ENCODE assay signal across 2 cellular contexts in the genomic region with DNA sequence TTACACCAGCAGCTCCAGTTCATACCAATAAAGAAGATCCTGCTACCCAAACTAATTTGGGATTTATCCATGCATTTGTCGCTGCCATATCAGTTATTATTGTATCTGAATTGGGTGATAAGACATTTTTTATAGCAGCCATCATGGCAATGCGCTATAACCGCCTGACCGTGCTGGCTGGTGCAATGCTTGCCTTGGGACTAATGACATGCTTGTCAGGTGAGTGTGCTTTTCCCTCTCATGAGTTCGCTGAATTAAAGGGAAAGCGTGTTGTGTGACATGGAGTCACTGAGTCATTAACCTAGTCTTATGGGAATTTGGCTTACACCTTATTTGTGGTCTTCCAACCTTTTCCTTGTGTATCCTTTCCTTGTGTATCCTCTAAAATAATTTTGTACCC.
TF ChIP-seq lines count a peak whose summit lies in the region.

No MANE protein-coding gene starts in this region.

TF ChIP-seq in GM23338, 12 proteins besides CTCF, POLR2A, EP300 and RAD21 (continued from another document):
- TF ChIP-seq, protein P1, sequence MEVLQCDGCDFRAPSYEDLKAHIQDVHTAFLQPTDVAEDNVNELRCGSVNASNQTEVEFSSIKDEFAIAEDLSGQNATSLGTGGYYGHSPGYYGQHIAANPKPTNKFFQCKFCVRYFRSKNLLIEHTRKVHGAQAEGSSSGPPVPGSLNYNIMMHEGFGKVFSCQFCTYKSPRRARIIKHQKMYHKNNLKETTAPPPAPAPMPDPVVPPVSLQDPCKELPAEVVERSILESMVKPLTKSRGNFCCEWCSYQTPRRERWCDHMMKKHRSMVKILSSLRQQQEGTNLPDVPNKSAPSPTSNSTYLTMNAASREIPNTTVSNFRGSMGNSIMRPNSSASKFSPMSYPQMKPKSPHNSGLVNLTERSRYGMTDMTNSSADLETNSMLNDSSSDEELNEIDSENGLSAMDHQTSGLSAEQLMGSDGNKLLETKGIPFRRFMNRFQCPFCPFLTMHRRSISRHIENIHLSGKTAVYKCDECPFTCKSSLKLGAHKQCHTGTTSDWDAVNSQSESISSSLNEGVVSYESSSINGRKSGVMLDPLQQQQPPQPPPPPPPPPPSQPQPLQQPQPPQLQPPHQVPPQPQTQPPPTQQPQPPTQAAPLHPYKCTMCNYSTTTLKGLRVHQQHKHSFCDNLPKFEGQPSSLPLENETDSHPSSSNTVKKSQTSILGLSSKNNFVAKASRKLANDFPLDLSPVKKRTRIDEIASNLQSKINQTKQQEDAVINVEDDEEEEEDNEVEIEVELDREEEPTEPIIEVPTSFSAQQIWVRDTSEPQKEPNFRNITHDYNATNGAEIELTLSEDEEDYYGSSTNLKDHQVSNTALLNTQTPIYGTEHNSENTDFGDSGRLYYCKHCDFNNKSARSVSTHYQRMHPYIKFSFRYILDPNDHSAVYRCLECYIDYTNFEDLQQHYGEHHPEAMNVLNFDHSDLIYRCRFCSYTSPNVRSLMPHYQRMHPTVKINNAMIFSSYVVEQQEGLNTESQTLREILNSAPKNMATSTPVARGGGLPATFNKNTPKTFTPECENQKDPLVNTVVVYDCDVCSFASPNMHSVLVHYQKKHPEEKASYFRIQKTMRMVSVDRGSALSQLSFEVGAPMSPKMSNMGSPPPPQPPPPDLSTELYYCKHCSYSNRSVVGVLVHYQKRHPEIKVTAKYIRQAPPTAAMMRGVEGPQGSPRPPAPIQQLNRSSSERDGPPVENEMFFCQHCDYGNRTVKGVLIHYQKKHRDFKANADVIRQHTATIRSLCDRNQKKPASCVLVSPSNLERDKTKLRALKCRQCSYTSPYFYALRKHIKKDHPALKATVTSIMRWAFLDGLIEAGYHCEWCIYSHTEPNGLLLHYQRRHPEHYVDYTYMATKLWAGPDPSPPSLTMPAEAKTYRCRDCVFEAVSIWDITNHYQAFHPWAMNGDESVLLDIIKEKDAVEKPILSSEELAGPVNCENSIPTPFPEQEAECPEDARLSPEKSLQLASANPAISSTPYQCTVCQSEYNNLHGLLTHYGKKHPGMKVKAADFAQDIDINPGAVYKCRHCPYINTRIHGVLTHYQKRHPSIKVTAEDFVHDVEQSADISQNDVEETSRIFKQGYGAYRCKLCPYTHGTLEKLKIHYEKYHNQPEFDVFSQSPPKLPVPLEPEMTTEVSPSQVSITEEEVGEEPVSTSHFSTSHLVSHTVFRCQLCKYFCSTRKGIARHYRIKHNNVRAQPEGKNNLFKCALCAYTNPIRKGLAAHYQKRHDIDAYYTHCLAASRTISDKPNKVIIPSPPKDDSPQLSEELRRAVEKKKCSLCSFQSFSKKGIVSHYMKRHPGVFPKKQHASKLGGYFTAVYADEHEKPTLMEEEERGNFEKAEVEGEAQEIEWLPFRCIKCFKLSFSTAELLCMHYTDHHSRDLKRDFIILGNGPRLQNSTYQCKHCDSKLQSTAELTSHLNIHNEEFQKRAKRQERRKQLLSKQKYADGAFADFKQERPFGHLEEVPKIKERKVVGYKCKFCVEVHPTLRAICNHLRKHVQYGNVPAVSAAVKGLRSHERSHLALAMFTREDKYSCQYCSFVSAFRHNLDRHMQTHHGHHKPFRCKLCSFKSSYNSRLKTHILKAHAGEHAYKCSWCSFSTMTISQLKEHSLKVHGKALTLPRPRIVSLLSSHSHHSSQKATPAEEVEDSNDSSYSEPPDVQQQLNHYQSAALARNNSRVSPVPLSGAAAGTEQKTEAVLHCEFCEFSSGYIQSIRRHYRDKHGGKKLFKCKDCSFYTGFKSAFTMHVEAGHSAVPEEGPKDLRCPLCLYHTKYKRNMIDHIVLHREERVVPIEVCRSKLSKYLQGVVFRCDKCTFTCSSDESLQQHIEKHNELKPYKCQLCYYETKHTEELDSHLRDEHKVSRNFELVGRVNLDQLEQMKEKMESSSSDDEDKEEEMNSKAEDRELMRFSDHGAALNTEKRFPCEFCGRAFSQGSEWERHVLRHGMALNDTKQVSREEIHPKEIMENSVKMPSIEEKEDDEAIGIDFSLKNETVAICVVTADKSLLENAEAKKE (CRISPR knock-in tag; IDR thresholded peaks at IDR 0.05) = no peak
- TF ChIP-seq POLR2AphosphoS5 (IDR thresholded peaks at IDR 0.05; ENCODE audit: low read depth) (no peak), JUNB (IDR thresholded peaks at IDR 0.05; ENCODE audit: unreplicated experiment) (no peak), ZNF114 (CRISPR knock-in tag; IDR thresholded peaks at IDR 0.05) (no peak), CREB1 (CRISPR knock-in tag; IDR thresholded peaks at IDR 0.05; ENCODE audit: low read depth) (no peak), EZH2phosphoT487 (IDR thresholded peaks at IDR 0.05; ENCODE audit: unreplicated experiment) (no peak)
- TF ChIP-seq, protein P2, sequence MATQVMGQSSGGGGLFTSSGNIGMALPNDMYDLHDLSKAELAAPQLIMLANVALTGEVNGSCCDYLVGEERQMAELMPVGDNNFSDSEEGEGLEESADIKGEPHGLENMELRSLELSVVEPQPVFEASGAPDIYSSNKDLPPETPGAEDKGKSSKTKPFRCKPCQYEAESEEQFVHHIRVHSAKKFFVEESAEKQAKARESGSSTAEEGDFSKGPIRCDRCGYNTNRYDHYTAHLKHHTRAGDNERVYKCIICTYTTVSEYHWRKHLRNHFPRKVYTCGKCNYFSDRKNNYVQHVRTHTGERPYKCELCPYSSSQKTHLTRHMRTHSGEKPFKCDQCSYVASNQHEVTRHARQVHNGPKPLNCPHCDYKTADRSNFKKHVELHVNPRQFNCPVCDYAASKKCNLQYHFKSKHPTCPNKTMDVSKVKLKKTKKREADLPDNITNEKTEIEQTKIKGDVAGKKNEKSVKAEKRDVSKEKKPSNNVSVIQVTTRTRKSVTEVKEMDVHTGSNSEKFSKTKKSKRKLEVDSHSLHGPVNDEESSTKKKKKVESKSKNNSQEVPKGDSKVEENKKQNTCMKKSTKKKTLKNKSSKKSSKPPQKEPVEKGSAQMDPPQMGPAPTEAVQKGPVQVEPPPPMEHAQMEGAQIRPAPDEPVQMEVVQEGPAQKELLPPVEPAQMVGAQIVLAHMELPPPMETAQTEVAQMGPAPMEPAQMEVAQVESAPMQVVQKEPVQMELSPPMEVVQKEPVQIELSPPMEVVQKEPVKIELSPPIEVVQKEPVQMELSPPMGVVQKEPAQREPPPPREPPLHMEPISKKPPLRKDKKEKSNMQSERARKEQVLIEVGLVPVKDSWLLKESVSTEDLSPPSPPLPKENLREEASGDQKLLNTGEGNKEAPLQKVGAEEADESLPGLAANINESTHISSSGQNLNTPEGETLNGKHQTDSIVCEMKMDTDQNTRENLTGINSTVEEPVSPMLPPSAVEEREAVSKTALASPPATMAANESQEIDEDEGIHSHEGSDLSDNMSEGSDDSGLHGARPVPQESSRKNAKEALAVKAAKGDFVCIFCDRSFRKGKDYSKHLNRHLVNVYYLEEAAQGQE (IDR thresholded peaks at IDR 0.05; ENCODE audit: unreplicated experiment) = no peak
- TF ChIP-seq, protein P3, sequence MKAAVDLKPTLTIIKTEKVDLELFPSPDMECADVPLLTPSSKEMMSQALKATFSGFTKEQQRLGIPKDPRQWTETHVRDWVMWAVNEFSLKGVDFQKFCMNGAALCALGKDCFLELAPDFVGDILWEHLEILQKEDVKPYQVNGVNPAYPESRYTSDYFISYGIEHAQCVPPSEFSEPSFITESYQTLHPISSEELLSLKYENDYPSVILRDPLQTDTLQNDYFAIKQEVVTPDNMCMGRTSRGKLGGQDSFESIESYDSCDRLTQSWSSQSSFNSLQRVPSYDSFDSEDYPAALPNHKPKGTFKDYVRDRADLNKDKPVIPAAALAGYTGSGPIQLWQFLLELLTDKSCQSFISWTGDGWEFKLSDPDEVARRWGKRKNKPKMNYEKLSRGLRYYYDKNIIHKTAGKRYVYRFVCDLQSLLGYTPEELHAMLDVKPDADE (IDR thresholded peaks at IDR 0.05) = no peak

TF ChIP-seq in WTC11, 78 proteins besides CTCF, POLR2A, EP300 and RAD21 (continued from another document):
- TF ChIP-seq, protein P4, sequence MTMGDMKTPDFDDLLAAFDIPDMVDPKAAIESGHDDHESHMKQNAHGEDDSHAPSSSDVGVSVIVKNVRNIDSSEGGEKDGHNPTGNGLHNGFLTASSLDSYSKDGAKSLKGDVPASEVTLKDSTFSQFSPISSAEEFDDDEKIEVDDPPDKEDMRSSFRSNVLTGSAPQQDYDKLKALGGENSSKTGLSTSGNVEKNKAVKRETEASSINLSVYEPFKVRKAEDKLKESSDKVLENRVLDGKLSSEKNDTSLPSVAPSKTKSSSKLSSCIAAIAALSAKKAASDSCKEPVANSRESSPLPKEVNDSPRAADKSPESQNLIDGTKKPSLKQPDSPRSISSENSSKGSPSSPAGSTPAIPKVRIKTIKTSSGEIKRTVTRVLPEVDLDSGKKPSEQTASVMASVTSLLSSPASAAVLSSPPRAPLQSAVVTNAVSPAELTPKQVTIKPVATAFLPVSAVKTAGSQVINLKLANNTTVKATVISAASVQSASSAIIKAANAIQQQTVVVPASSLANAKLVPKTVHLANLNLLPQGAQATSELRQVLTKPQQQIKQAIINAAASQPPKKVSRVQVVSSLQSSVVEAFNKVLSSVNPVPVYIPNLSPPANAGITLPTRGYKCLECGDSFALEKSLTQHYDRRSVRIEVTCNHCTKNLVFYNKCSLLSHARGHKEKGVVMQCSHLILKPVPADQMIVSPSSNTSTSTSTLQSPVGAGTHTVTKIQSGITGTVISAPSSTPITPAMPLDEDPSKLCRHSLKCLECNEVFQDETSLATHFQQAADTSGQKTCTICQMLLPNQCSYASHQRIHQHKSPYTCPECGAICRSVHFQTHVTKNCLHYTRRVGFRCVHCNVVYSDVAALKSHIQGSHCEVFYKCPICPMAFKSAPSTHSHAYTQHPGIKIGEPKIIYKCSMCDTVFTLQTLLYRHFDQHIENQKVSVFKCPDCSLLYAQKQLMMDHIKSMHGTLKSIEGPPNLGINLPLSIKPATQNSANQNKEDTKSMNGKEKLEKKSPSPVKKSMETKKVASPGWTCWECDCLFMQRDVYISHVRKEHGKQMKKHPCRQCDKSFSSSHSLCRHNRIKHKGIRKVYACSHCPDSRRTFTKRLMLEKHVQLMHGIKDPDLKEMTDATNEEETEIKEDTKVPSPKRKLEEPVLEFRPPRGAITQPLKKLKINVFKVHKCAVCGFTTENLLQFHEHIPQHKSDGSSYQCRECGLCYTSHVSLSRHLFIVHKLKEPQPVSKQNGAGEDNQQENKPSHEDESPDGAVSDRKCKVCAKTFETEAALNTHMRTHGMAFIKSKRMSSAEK (CRISPR knock-in tag; IDR thresholded peaks at IDR 0.05; ENCODE audit: borderline replicate concordance) = no peak
- TF ChIP-seq MYBL2 (CRISPR knock-in tag; IDR thresholded peaks at IDR 0.05) (no peak), ZNF263 (CRISPR knock-in tag; IDR thresholded peaks at IDR 0.05; ENCODE audit: low read depth) (no peak)
- TF ChIP-seq, protein P5, sequence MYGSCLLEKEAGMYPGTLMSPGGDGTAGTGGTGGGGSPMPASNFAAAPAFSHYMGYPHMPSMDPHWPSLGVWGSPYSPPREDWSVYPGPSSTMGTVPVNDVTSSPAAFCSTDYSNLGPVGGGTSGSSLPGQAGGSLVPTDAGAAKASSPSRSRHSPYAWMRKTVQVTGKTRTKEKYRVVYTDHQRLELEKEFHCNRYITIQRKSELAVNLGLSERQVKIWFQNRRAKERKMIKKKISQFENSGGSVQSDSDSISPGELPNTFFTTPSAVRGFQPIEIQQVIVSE (CRISPR knock-in tag; IDR thresholded peaks at IDR 0.05; ENCODE audit: borderline replicate concordance) = no peak
